ENCODE assay signal across 29 cellular contexts in genomic region chr17:57531078-57531477, GRCh38.
DNase-seq lines count a peak whose midpoint lies in the region; ATAC-seq, FAIRE-seq and TF ChIP-seq lines count a peak whose summit lies in the region.
"Had no signal": no experiment of that assay in that cellular context is flagged by ENCODE, and none has a peak within 500 bp of the region (broad histone marks: within the 10 kb centered on the region; RNA-seq: fewer than 3 reads in every experiment).

No MANE protein-coding gene starts in this region.

- H4K20me1 ChIP-seq in DND-41 (ENCODE audit: insufficient read depth, low read length) (no peaks in the 10 kb centered on the region), neural cell (ENCODE audit: insufficient read depth) (no peaks in the 10 kb centered on the region)

- no peaks in the 10 kb centered on the region for H3K27me3 ChIP-seq in DND-41 (ENCODE audit: insufficient read depth, low read length, poor library complexity)
- no peaks in the 10 kb centered on the region for H3K27me3 ChIP-seq in neural cell (ENCODE audit: insufficient read depth, low read depth, low read length)
- H3K27me3 ChIP-seq in stomach, result no peaks in the 10 kb centered on the region
- H3K27me3 ChIP-seq: breast epithelium, esophagus muscularis mucosa, heart right ventricle, tibial artery had no signal

- H3K27me3 Mint-ChIP-seq in brain (no peaks in the 10 kb centered on the region), natural killer cell (ENCODE audit: low read depth in 2 of 2) (no peaks in the 10 kb centered on the region)
- H3K27me3 Mint-ChIP-seq: activated naive CD4-positive, alpha-beta T cell treated with anti-CD3 and anti-CD28 coated beads, Interleukin-2, amount 50 U/mL, for 24 hours; stimulated activated naive CD8-positive, alpha-beta T cell treated with anti-CD3 and anti-CD28 coated beads, Interleukin-15, amount 100 ng/mL, for 72 hours had no signal

- peak overlapping the region; percentile 39 for H3K9ac ChIP-seq in DND-41 (ENCODE audit: low read depth, low read length)
- H3K9ac ChIP-seq in neural cell (ENCODE audit: low read length), result no peak overlapping the region

- DNase-seq in A549 (ENCODE audit: low read depth in 1 of 2, low spot score in 1 of 2), result no peak
- DNase-seq in DND-41, result no peak
- DNase-seq in islet precursor cell, result no peak
- no peak for DNase-seq in G401 (ENCODE audit: low spot score)
- no peak for DNase-seq in natural killer cell
- no peak for DNase-seq in stomach
- DNase-seq: activated CD4-positive, alpha-beta T cell treated with anti-CD3 and anti-CD28 coated beads, Interleukin-2, amount 50 U/mL, for 48 hours; activated CD8-positive, alpha-beta memory T cell treated with anti-CD3 and anti-CD28 coated beads, Interleukin-2, amount 50 U/mL, for 48 hours; amygdala; C1 segment of cervical spinal cord; cortex of kidney; foreskin melanocyte; heart right ventricle; kidney glomerular epithelial cell; NCI-H1105; NCI-H187 treated with DMSO at 0.1 percent for 48 hours; NCI-H524 treated with DMSO at 0.1 percent for 48 hours; occipital lobe; SIG-M5; stimulated activated naive CD8-positive, alpha-beta T cell treated with anti-CD3 and anti-CD28 coated beads, Interleukin-15, amount 100 ng/mL, for 72 hours; tibial artery had no signal

- no peak for TF ChIP-seq RAD21 in A549 (conservative IDR thresholded peaks at IDR 0.05 in 1 of 2, IDR thresholded peaks at IDR 0.05 in 1 of 2)
- TF ChIP-seq RAD21 in neural cell (conservative IDR thresholded peaks at IDR 0.05), result no peak

- H3K27ac ChIP-seq in A549 (peak overlapping the region; percentile 54 to 77), DND-41 (ENCODE audit: low read length) (peak overlapping the region; percentile 92), neural cell (ENCODE audit: low read length) (peak overlapping the region; percentile 47), stomach (no peak overlapping the region)
- H3K27ac ChIP-seq: breast epithelium, esophagus muscularis mucosa, heart right ventricle, tibial artery had no signal

- TF ChIP-seq CTCF in A549 (IDR thresholded peaks at IDR 0.05), result no peak
- TF ChIP-seq CTCF in DND-41 (IDR thresholded peaks at IDR 0.05; ENCODE audit: borderline replicate concordance, extremely low read depth, low read length, poor library complexity, severe bottlenecking), result no peak
- TF ChIP-seq CTCF in brain (conservative IDR thresholded peaks at IDR 0.05), result no peak
- TF ChIP-seq CTCF in neural cell (IDR thresholded peaks at IDR 0.05; ENCODE audit: poor library complexity, severe bottlenecking), result no peak
- TF ChIP-seq CTCF in natural killer cell (IDR thresholded peaks at IDR 0.05), result no peak
- TF ChIP-seq CTCF in stomach (IDR thresholded peaks at IDR 0.05), result no peak

- TF ChIP-seq EP300 in A549 (IDR thresholded peaks at IDR 0.05) (no peak), neural cell (conservative IDR thresholded peaks at IDR 0.05; ENCODE audit: poor library complexity, severe bottlenecking) (no peak), stomach (IDR thresholded peaks at IDR 0.05) (no peak)

- TF ChIP-seq POLR2A in A549 (IDR thresholded peaks at IDR 0.05; ENCODE audit: low read length) (no peak), stomach (IDR thresholded peaks at IDR 0.05) (no peak)

- H2AFZ ChIP-seq in DND-41 (ENCODE audit: low read depth, low read length) (no peak overlapping the region), neural cell (ENCODE audit: low read depth, low read length) (no peak overlapping the region)

- no peaks in the 10 kb centered on the region for H3K9me3 Mint-ChIP-seq in brain
- no peaks in the 10 kb centered on the region for H3K9me3 Mint-ChIP-seq in natural killer cell
- H3K9me3 Mint-ChIP-seq: activated naive CD4-positive, alpha-beta T cell treated with anti-CD3 and anti-CD28 coated beads, Interleukin-2, amount 50 U/mL, for 24 hours; stimulated activated naive CD8-positive, alpha-beta T cell treated with anti-CD3 and anti-CD28 coated beads, Interleukin-15, amount 100 ng/mL, for 72 hours had no signal

- peaks cover 99% of the 10 kb centered on the region for H3K79me2 ChIP-seq in DND-41 (ENCODE audit: insufficient read depth, low read length)
- peaks cover 9% of the 10 kb centered on the region for H3K79me2 ChIP-seq in neural cell (replicated peaks; ENCODE audit: insufficient read depth, low read length)

- 94% methylated on average over 7 of the region's 7 CpGs for WGBS in A549 (ENCODE audit: missing lambda C conversion rate)
- WGBS in stomach, 5 donors, result 88 to 96% (median 95%) methylated on average over 7 of the region's 7 CpGs

- no peak for ATAC-seq in A549
- ATAC-seq in DND-41 (ENCODE audit: insufficient read depth, low read depth), result no peak
- no peak for ATAC-seq in natural killer cell
- ATAC-seq: heart right ventricle; stimulated activated naive CD8-positive, alpha-beta T cell treated with anti-CD3 and anti-CD28 coated beads, Interleukin-15, amount 100 ng/mL, for 72 hours had no signal

- in situ Hi-C loops in G401 (cut with HindIII; ENCODE audit: low sequenced_read_pairs), result no loop called here

- POLR2A ChIA-PET in A549 (lab: Yijun Ruan, JAX), result no interaction called here

- H3K4me1 ChIP-seq in A549, result peaks cover 86% of the 10 kb centered on the region
- H3K4me1 ChIP-seq in DND-41 (ENCODE audit: insufficient read depth, low read length), result peaks cover 100% of the 10 kb centered on the region
- peaks cover 0 to 46% (median 24%) of the 10 kb centered on the region in 4 donors for H3K4me1 ChIP-seq in stomach

- no peaks in the 10 kb centered on the region for H3K36me3 Mint-ChIP-seq in brain
- H3K36me3 Mint-ChIP-seq in natural killer cell, result no peaks in the 10 kb centered on the region
- H3K36me3 Mint-ChIP-seq: activated naive CD4-positive, alpha-beta T cell treated with anti-CD3 and anti-CD28 coated beads, Interleukin-2, amount 50 U/mL, for 24 hours had no signal

- FAIRE-seq in A549 (lab: Jason Lieb, UNC), result no peak
- FAIRE-seq: D721Med, RCC 7860 had no signal

- no peak overlapping the region for H3K4me3 Mint-ChIP-seq in brain
- no peak overlapping the region for H3K4me3 Mint-ChIP-seq in natural killer cell
- H3K4me3 Mint-ChIP-seq: activated naive CD4-positive, alpha-beta T cell treated with anti-CD3 and anti-CD28 coated beads, Interleukin-2, amount 50 U/mL, for 24 hours; stimulated activated naive CD8-positive, alpha-beta T cell treated with anti-CD3 and anti-CD28 coated beads, Interleukin-15, amount 100 ng/mL, for 72 hours had no signal

- H3K4me3 ChIP-seq in A549 (no peak overlapping the region), DND-41 (ENCODE audit: low read depth in 1 of 2, low read length in 2 of 2) (no peak overlapping the region), neural cell (ENCODE audit: low read length) (no peak overlapping the region), stomach (no peak overlapping the region)
- H3K4me3 ChIP-seq: breast epithelium, esophagus muscularis mucosa, HAP-1, heart right ventricle, tibial artery had no signal

- H3K4me2 ChIP-seq in A549 (peak overlapping the region; percentile 42), DND-41 (ENCODE audit: insufficient read depth, low read length) (no peak overlapping the region), neural cell (ENCODE audit: low read length) (no peak overlapping the region)

- peaks cover 5% of the 10 kb centered on the region for H3F3A ChIP-seq in neural cell (ENCODE audit: insufficient read depth, low read length, poor library complexity, severe bottlenecking)

- H3K9me2 ChIP-seq in neural cell (ENCODE audit: insufficient read depth, low read length), result no peaks in the 10 kb centered on the region

- intact Hi-C loops in natural killer cell (cut with micrococcal nuclease) (no loop called here), stomach (cut with DNase I; ENCODE audit: low total_unique reads) (no loop called here)

- H3K4me1 Mint-ChIP-seq in brain (peaks cover 17% of the 10 kb centered on the region), natural killer cell (peaks cover 7 to 18% of the 10 kb centered on the region in 2 donors)

- CTCF ChIA-PET in A549 (lab: Yijun Ruan, JAX), result interaction anchor here (0.7 to 2.2 kb wide), 3 partner anchors 9 to 288 kb away, joined by 3 to 6 read pairs (median 3); no protein-coding TSS in a partner anchor

- H3K36me3 ChIP-seq in DND-41 (ENCODE audit: insufficient read depth, low read length) (peaks cover 90% of the 10 kb centered on the region), neural cell (ENCODE audit: insufficient read depth, low read length) (no peaks in the 10 kb centered on the region), stomach (peaks cover 0 to 10% (median 2%) of the 10 kb centered on the region in 4 donors)
- H3K36me3 ChIP-seq: breast epithelium, esophagus muscularis mucosa, HAP-1, tibial artery had no signal

- no peaks in the 10 kb centered on the region for H3K9me3 ChIP-seq in A549
- no peaks in the 10 kb centered on the region for H3K9me3 ChIP-seq in DND-41 (ENCODE audit: insufficient read depth, low read length, severe bottlenecking)
- H3K9me3 ChIP-seq in neural cell (ENCODE audit: low read length), result no peaks in the 10 kb centered on the region
- no peaks in the 10 kb centered on the region for H3K9me3 ChIP-seq in stomach
- H3K9me3 ChIP-seq: breast epithelium, esophagus muscularis mucosa, HAP-1, heart right ventricle, tibial artery had no signal

- H3K27ac Mint-ChIP-seq in brain, result peak overlapping the region in 4 of 5 experiments; percentile 69 to 96 (median 79)
- no peak overlapping the region for H3K27ac Mint-ChIP-seq in natural killer cell
- H3K27ac Mint-ChIP-seq: activated naive CD4-positive, alpha-beta T cell treated with anti-CD3 and anti-CD28 coated beads, Interleukin-2, amount 50 U/mL, for 24 hours had no signal

TF ChIP-seq in A549, 52 proteins besides CTCF, POLR2A, EP300 and RAD21:
- TF ChIP-seq FOSL2 (IDR thresholded peaks at IDR 0.05) (no peak), FOSL2 (CRISPR knock-in tag; IDR thresholded peaks at IDR 0.05) (no peak), SREBF2 (IDR thresholded peaks at IDR 0.05) (no peak)

TF ChIP-seq in neural cell, 6 proteins besides CTCF, POLR2A, EP300 and RAD21 (continues in another document):
- no peak for TF ChIP-seq MXI1 (conservative IDR thresholded peaks at IDR 0.05; ENCODE audit: poor library complexity, severe bottlenecking)
- no peak for TF ChIP-seq EZH2 (IDR thresholded peaks at IDR 0.05; ENCODE audit: borderline replicate concordance, insufficient read depth, low read length, poor library complexity, severe bottlenecking)

Comparison
In these comparisons a context has a peak if more than half of its experiments do, and no peak if none do; other contexts are left out.
1. H3K27ac ChIP-seq: peak in A549 (2 of 2), DND-41 (single experiment) and neural cell (single experiment); none in stomach (0 of 5).
2. H3K27ac Mint-ChIP-seq: peak in brain (4 of 5); none in natural killer cell (0 of 2).